8 cellular contexts compared by ENCODE assay signal in the genomic region with DNA sequence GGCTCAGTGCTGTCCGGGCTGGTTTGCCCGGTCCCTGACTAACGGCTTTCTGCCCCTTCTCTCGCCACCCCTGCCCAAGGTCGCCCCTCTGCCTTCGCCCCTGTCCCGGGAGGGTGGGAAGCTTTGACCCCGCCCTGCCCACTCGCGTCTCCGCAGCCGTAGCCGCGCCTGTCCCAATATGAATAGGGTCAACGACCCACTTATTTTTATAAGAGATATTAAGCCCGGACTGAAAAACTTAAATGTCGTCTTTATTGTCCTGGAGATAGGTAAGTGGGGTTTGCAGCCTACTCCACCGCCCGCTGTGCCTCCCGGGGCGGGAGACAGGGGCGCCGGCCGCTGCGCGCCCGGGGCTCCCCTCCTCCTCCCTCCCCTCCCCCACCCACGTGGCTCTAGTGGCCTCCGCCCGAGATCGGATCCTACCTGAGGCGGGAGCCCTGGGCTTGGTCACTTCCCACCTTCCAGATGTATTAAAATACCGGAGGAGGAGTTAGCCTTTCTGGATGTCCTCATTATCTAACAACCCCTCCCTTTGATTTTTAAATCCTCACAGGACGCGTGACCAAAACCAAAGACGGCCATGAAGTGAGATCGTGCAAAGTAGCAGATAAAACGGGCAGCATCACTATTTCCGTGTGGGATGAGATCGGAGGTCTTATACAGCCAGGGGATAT. TPM values are rescaled to one million over a fixed set of nuclear protein-coding genes. Genes with fewer than 3 reads are reported as not detected.
A peak's percentile ranks its signal among the peaks of the same experiment; 100 is the strongest.
DNase-seq lines count a peak whose midpoint lies in the region; ATAC-seq and TF ChIP-seq lines count a peak whose summit lies in the region.

No MANE protein-coding gene starts in this region.

- peak overlapping the region; percentile 62; the same call in 1 of the 2 replicates for H2BK120ac ChIP-seq in IMR-90 (ENCODE audit: low read depth, low read length)

- H4K91ac ChIP-seq in IMR-90 (ENCODE audit: insufficient read depth, low read depth, low read length): peak overlapping the region; percentile 89

- no peak for TF ChIP-seq CTCF in IMR-90 (conservative IDR thresholded peaks at IDR 0.05; ENCODE audit: low read depth, low read length)
- TF ChIP-seq CTCF in colonic mucosa (IDR thresholded peaks at IDR 0.05): no peak
- no peak for TF ChIP-seq CTCF in lower lobe of right lung (IDR thresholded peaks at IDR 0.05)

- peaks cover 4% of the 10 kb centered on the region; the same call in 1 of the 2 replicates for H4K20me1 ChIP-seq in IMR-90 (ENCODE audit: insufficient read depth, low read length)

- peak overlapping the region; percentile 28 for H2AFZ ChIP-seq in IMR-90 (replicated peaks; ENCODE audit: low read length, poor library complexity)

- no peak; the same call in 1 of the 2 replicates for TF ChIP-seq POLR2A in IMR-90 (IDR thresholded peaks at IDR 0.05; ENCODE audit: low read depth, low read length)

- DNase-seq in COLO668 (lab: John Stamatoyannopoulos, UW; ENCODE audit: unreplicated experiment): peak; percentile 66
- no peak for DNase-seq in IMR-90
- DNase-seq in activated CD4-positive, CD25-positive, alpha-beta regulatory T cell treated with anti-CD3 and anti-CD28 coated beads, Interleukin-2, amount 50 U/mL, for 72 hours: peak; percentile 64
- DNase-seq in colonic mucosa: peak; percentile 78
- DNase-seq in lower lobe of right lung: peak; percentile 74
- peak; percentile 57 for DNase-seq in stimulated activated CD8-positive, alpha-beta memory T cell treated with anti-CD3 and anti-CD28 coated beads, Interleukin-12 subunit alpha, Interleukin-12 subunit beta, amount 100 ng/mL, for 24 hours (ENCODE audit: extremely low read depth)
- no peak for DNase-seq in NOMO-1 treated with dmso at 0.1 percent for 144 hours (lab: John Stamatoyannopoulos, UW; ENCODE audit: unreplicated experiment)

- H3K4me1 ChIP-seq in IMR-90 (ENCODE audit: control insufficient read depth, insufficient read depth, low read length): peaks cover 5% of the 10 kb centered on the region; the same call in 1 of the 2 replicates
- no peaks in the 10 kb centered on the region for H3K4me1 ChIP-seq in colonic mucosa
- peaks cover 66% of the 10 kb centered on the region for H3K4me1 ChIP-seq in lower lobe of right lung

- H3K27ac ChIP-seq in IMR-90 (ENCODE audit: insufficient read depth, low read length): peak overlapping the region; percentile 86
- H3K27ac ChIP-seq in colonic mucosa: peak overlapping the region; percentile 92
- peak overlapping the region; percentile 97 for H3K27ac ChIP-seq in lower lobe of right lung

- ATAC-seq in GM21423 (IDR thresholded peaks at IDR 0.05; ENCODE audit: unreplicated experiment): peak; percentile 6
- 0 out of 2 replicates have a peak, but pooled peaks have one; percentile 0 for ATAC-seq in IMR-90 (ENCODE audit: low read depth)
- ATAC-seq in lower lobe of right lung: peak; percentile 44 to 48

- peak overlapping the region; percentile 74 for H2AK5ac ChIP-seq in IMR-90 (ENCODE audit: low read depth, low read length)

- H3K9me3 ChIP-seq in IMR-90 (ENCODE audit: control insufficient read depth, insufficient read depth, low read length) (no peaks in the 10 kb centered on the region), colonic mucosa (no peaks in the 10 kb centered on the region), lower lobe of right lung (no peaks in the 10 kb centered on the region)

- dilution Hi-C loops in IMR-90 (cut with HindIII; ENCODE audit: low sequenced_read_pairs, unreplicated experiment): no loop called here

- POLR2A ChIA-PET in IMR-90 (lab: Charles Lee; ENCODE audit: unreplicated experiment): interaction anchor here (0.5 to 3.4 kb wide), 22 partner anchors 7 to 414 kb away, joined by 3 to 57 read pairs (median 6); no protein-coding TSS in a partner anchor

- 17% methylated on average over 3 of the region's 40 CpGs; no CpG with 5 or more reads in 1 of the 2 experiments for WGBS in IMR-90 (ENCODE audit: extremely low coverage in 2 of 2, insufficient read length in 1 of 2), 2 experiments

- H2BK20ac ChIP-seq in IMR-90 (ENCODE audit: low read depth, low read length): no peak overlapping the region

- intact Hi-C loops in IMR-90 (cut with micrococcal nuclease) (no loop called here), colonic mucosa (cut with DNase I) (no loop called here), lower lobe of right lung (cut with DNase I) (no loop called here)

- H3K4me3 ChIP-seq in IMR-90 (ENCODE audit: insufficient read depth, low read depth, low read length): peak overlapping the region; percentile 73
- peak overlapping the region; percentile 46 for H3K4me3 ChIP-seq in colonic mucosa
- H3K4me3 ChIP-seq in lower lobe of right lung: peak overlapping the region; percentile 66

- H3K27me3 ChIP-seq in IMR-90 (ENCODE audit: control insufficient read depth, insufficient read depth, low read length) (no peaks in the 10 kb centered on the region), colonic mucosa (no peaks in the 10 kb centered on the region), lower lobe of right lung (ENCODE audit: low read depth) (no peaks in the 10 kb centered on the region)

- H2BK5ac ChIP-seq in IMR-90 (ENCODE audit: low read depth, low read length, poor library complexity, severe bottlenecking): peak overlapping the region; percentile 96

- H4K5ac ChIP-seq in IMR-90 (ENCODE audit: low read depth, low read length): peak overlapping the region; percentile 90

- H2BK15ac ChIP-seq in IMR-90 (ENCODE audit: low read depth, low read length): peak overlapping the region; percentile 33; the same call in 1 of the 3 replicates

- peak overlapping the region; percentile 98 for H3K4me2 ChIP-seq in IMR-90 (ENCODE audit: low read depth, low read length)

- H4K8ac ChIP-seq in IMR-90 (ENCODE audit: low read depth in 2 of 2, low read length in 2 of 2): peak overlapping the region; percentile 90 to 91

- H3K36me3 ChIP-seq in IMR-90 (ENCODE audit: control insufficient read depth, insufficient read depth, low read length) (peaks cover 9% of the 10 kb centered on the region), colonic mucosa (no peaks in the 10 kb centered on the region), lower lobe of right lung (peaks cover 20% of the 10 kb centered on the region)

- peaks cover 4 to 30% of the 10 kb centered on the region in 2 experiments; a peak in 2 of 4 replicates for H3K79me1 ChIP-seq in IMR-90 (ENCODE audit: low read depth in 1 of 2, low read length in 2 of 2)

- peak overlapping the region; percentile 85 for H3K9ac ChIP-seq in IMR-90 (ENCODE audit: low read depth, low read length)
- H3K9ac ChIP-seq in colonic mucosa (ENCODE audit: low read depth in 2 of 2, low read length in 2 of 2): peak overlapping the region; percentile 87 to 92

- no peaks in the 10 kb centered on the region; the same call in 1 of the 2 replicates for H3K9me1 ChIP-seq in IMR-90 (ENCODE audit: insufficient read depth, low read length)

- peak overlapping the region; percentile 91 for H3K56ac ChIP-seq in IMR-90 (ENCODE audit: extremely low read depth, insufficient read depth, low read length)

- TSS peak; percentile 85 for BruUV-seq in IMR-90 (replicated peaks; lab: Mats Ljungman, UMichigan)

- in situ Hi-C loops in IMR-90 (cut with MboI; ENCODE audit: low sequenced_read_pairs): no loop called here

- peak overlapping the region; percentile 94 for H3K23ac ChIP-seq in IMR-90 (ENCODE audit: low read depth, low read length)

- peak overlapping the region; percentile 87 for H3K18ac ChIP-seq in IMR-90 (ENCODE audit: low read depth, low read length)

- CTCF ChIA-PET in IMR-90 (lab: Yijun Ruan, JAX): interaction anchor here (1.3 kb wide), 1 partner anchor 16 kb away, joined by 3 read pairs; no protein-coding TSS in a partner anchor

- peak overlapping the region; percentile 98 for H2AK9ac ChIP-seq in IMR-90 (replicated peaks; ENCODE audit: low read depth, low read length, poor library complexity)

- peak overlapping the region; percentile 93 for H3K4ac ChIP-seq in IMR-90 (ENCODE audit: low read depth, low read length)

- TF ChIP-seq RAD21 in IMR-90 (IDR thresholded peaks at IDR 0.05; ENCODE audit: low read length): no peak

- H3K14ac ChIP-seq in IMR-90 (replicated peaks; ENCODE audit: low read depth, low read length): peak overlapping the region; percentile 93

TF ChIP-seq in IMR-90, 13 proteins besides CTCF, POLR2A, EP300 and RAD21:
- TF ChIP-seq MXI1 (IDR thresholded peaks at IDR 0.05; ENCODE audit: borderline replicate concordance, low read depth, low read length): peak; percentile 54; the same call in 1 of the 2 replicates
- TF ChIP-seq, protein P1, sequence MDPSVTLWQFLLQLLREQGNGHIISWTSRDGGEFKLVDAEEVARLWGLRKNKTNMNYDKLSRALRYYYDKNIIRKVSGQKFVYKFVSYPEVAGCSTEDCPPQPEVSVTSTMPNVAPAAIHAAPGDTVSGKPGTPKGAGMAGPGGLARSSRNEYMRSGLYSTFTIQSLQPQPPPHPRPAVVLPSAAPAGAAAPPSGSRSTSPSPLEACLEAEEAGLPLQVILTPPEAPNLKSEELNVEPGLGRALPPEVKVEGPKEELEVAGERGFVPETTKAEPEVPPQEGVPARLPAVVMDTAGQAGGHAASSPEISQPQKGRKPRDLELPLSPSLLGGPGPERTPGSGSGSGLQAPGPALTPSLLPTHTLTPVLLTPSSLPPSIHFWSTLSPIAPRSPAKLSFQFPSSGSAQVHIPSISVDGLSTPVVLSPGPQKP (IDR thresholded peaks at IDR 0.05; ENCODE audit: borderline replicate concordance, low read depth, low read length): no peak

RNA-seq across cellular contexts. Expression of gene NABP1, which starts 0.6 kb away (rescaled TPM):
- total RNA-seq in IMR-90 (2012; rRNA removed) (57.7 and 141 TPM in 2 replicates), colonic mucosa (10 to 100 TPM; 10.1 to 15.9 TPM), lower lobe of right lung (48.6 TPM)
- polyA plus RNA-seq in IMR-90 (2012; rRNA removed): 46.3 and 73.3 TPM in 2 replicates
- polyA plus RNA-seq in IMR-90 (2012; cell fraction: cytosol; rRNA removed): 8.2 and 11.9 TPM in 2 replicates
- 124 and 666 TPM in 2 replicates for polyA plus RNA-seq in IMR-90 (2012; cell fraction: nucleus; rRNA removed; ENCODE audit: low replicate concordance)

Comparison
In these comparisons a context has a peak if more than half of its experiments do, and no peak if none do; other contexts are left out.
1. DNase-seq: peak in COLO668 (single experiment), activated CD4-positive, CD25-positive, alpha-beta regulatory T cell treated with anti-CD3 and anti-CD28 coated beads, Interleukin-2, amount 50 U/mL, for 72 hours (single experiment), colonic mucosa (single experiment), lower lobe of right lung (single experiment) and stimulated activated CD8-positive, alpha-beta memory T cell treated with anti-CD3 and anti-CD28 coated beads, Interleukin-12 subunit alpha, Interleukin-12 subunit beta, amount 100 ng/mL, for 24 hours (single experiment); none in IMR-90 (single experiment) and NOMO-1 treated with dmso at 0.1 percent for 144 hours (single experiment).
2. Peak in every context shown above with its lines, with median percentiles within 50 percentile points of each other: ATAC-seq, H3K27ac ChIP-seq and H3K4me3 ChIP-seq.